Comparison of ENCODE assay signal across 24 cellular contexts in the genomic region with DNA sequence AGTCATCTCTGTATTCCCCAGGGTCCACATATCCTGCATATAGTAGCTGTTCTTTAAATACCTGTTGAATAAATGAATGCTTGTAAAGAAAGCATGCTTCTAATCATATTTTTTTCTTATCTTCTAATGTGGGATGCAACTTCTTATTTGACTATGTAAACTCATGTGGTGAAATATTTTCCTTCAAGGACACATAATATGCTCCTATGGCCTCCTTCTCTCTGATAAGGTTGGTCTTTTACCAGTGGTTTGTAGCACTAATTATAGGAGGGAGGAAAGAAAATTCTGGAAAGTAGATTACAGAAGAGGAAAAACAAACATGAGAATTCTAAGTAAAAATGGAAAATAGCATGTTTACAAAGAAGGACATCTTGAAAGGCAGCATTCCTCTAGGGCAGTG.
"Had no signal": no experiment of that assay in that cellular context is flagged by ENCODE, and none has a peak within 500 bp of the region (broad histone marks: within the 10 kb centered on the region; RNA-seq: fewer than 3 reads in every experiment).

No MANE protein-coding gene starts in this region.

- H3K4me3 ChIP-seq: MG63, PC-9, SJCRH30, SK-N-MC had no signal

- ATAC-seq: Panc1, Right ventricle myocardium inferior, SK-N-SH treated with all-trans-retinoic acid at 6 μM for 48 hours had no signal

- H3K36me3 ChIP-seq: MG63, SJCRH30 had no signal

- H2AFZ ChIP-seq: PC-9 had no signal

- H3K27me3 ChIP-seq: MG63, SJCRH30 had no signal

- H3K4me2 ChIP-seq: PC-9 had no signal

- H3K27ac ChIP-seq: PC-9, RWPE1, SJCRH30, SK-N-MC had no signal

- DNase-seq: Kasumi-1, MG63, NCI-H1048, NCI-H1105 treated with DMSO at 0.1 percent for 48 hours, NCI-H1436, NCI-H146, NCI-H1694, NCI-H2029, NCI-H2081, NCI-H2171 treated with DMSO at 0.1 percent for 48 hours, NCI-H2227 treated with DMSO at 0.1 percent for 48 hours, NCI-H446, NCI-H510A treated with DMSO at 0.1 percent for 48 hours, NCI-H526 treated with DMSO at 0.1 percent for 48 hours, NCI-H774, PC-9, SHP77, SIG-M5, SJCRH30 had no signal
